Comparison of ENCODE assay signal across 1 cellular context in genomic region chr16:84818989-84819643, GRCh38.
TF ChIP-seq lines count a peak whose summit lies in the region.

No MANE protein-coding gene starts in this region.

TF ChIP-seq in HepG2, 621 proteins besides CTCF, POLR2A, EP300 and RAD21:
- TF ChIP-seq ZNF180 (CRISPR knock-in tag; IDR thresholded peaks at IDR 0.05; ENCODE audit: borderline replicate concordance, low read depth) = no peak
- TF ChIP-seq PHF21A (CRISPR knock-in tag; IDR thresholded peaks at IDR 0.05) = 0 out of 2 replicates have a peak, but pooled peaks have one; percentile 16
- TF ChIP-seq ATM (IDR thresholded peaks at IDR 0.05; ENCODE audit: borderline replicate concordance) = no peak
- TF ChIP-seq FOXJ3 (CRISPR knock-in tag; IDR thresholded peaks at IDR 0.05; ENCODE audit: borderline replicate concordance) = no peak
- TF ChIP-seq CC2D1A (CRISPR knock-in tag; IDR thresholded peaks at IDR 0.05) = 0 out of 2 replicates have a peak, but pooled peaks have one; percentile 13
- no peak for TF ChIP-seq NFATC3 (CRISPR knock-in tag; IDR thresholded peaks at IDR 0.05)
- TF ChIP-seq PRDM15 (CRISPR knock-in tag; IDR thresholded peaks at IDR 0.05) = peak; percentile 74; the same call in 1 of the 2 replicates
- no peak for TF ChIP-seq RFXANK (CRISPR knock-in tag; IDR thresholded peaks at IDR 0.05)
